21 cellular contexts compared by ENCODE assay signal in genomic region chr2:217669831-217670230, GRCh38.
"Had no signal": no experiment of that assay in that cellular context is flagged by ENCODE, and none has a peak within 500 bp of the region (broad histone marks: within the 10 kb centered on the region; RNA-seq: fewer than 3 reads in every experiment).

No MANE protein-coding gene starts in this region.

- H3K9me3 ChIP-seq: breast epithelium, left lung, right lobe of liver, testis, upper lobe of left lung had no signal

- H3K4me3 ChIP-seq: breast epithelium, coronary artery, left lung, lung, right lobe of liver, testis, upper lobe of left lung had no signal

- H3K4me1 ChIP-seq: breast epithelium, foreskin keratinocyte, left lung, right lobe of liver had no signal

- H3K27me3 ChIP-seq: breast epithelium, foreskin keratinocyte, left lung, right lobe of liver, testis, upper lobe of left lung had no signal

- H3K36me3 ChIP-seq: breast epithelium, left lung, right lobe of liver, upper lobe of left lung had no signal

- DNase-seq: activated CD4-positive, alpha-beta T cell treated with anti-CD3 and anti-CD28 coated beads for 1 hour; activated CD4-positive, alpha-beta T cell treated with anti-CD3 and anti-CD28 coated beads, Interleukin-2, amount 50 U/mL, for 1 hour; activated CD8-positive, alpha-beta T cell treated with anti-CD3 and anti-CD28 coated beads, Interleukin-2, amount 10 ng/mL, durations not matched to agents 7 days and 5 days; activated gamma-delta T cell; activated naive CD4-positive, alpha-beta T cell treated with anti-CD3 and anti-CD28 coated beads, Interleukin-2, amount 50 U/mL, for 16 hours; activated naive CD8-positive, alpha-beta T cell treated with anti-CD3 and anti-CD28 coated beads, Interleukin-2, amount 50 U/mL, for 24 hours; anterior cingulate cortex; endodermal cell; kidney; left lung; naive thymus-derived CD4-positive, alpha-beta T cell; posterior cingulate gyrus; right lobe of liver; small intestine; stimulated activated naive B cell treated with anti-CD40 and anti-IgM and Interleukin-4, amounts not matched to agents 10 μg/mL and 1 μg/mL and 100 μg/mL, for 72 hours; testis; upper lobe of left lung had no signal

- H3K27ac ChIP-seq: breast epithelium, foreskin keratinocyte, left lung, right lobe of liver, upper lobe of left lung had no signal
